Comparison of ENCODE assay signal across 13 cellular contexts in the genomic region with DNA sequence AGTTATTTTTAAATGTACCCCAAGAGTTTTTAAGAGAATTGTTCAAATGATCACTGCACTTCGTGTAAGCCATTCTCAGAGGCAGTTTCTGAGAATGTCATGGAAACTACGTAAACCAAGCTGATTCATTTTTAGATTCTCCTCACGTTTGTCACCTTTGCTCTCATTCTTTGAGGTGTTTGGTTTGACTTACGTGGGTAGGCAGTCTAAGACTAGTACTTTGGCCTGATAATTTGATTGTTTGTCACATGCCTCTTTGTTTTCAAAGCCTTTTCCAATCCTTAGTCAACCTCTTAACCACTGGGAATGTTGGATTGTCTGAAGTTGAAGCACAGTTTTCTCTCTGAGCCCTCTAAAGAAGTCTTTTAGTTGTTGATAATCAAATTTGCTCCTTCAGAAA. TPM values are rescaled to one million over a fixed set of nuclear protein-coding genes. Genes with fewer than 3 reads are reported as not detected.
DNase-seq lines count a peak whose midpoint lies in the region; ATAC-seq, FAIRE-seq and TF ChIP-seq lines count a peak whose summit lies in the region.
"Had no signal": no experiment of that assay in that cellular context is flagged by ENCODE, and none has a peak within 500 bp of the region (broad histone marks: within the 10 kb centered on the region; RNA-seq: fewer than 3 reads in every experiment).

No MANE protein-coding gene starts in this region.

- no peak overlapping the region for H3K4me3 Mint-ChIP-seq in T-helper 17 cell
- H3K4me3 Mint-ChIP-seq: memory B cell had no signal

- TF ChIP-seq CTCF in choroid plexus epithelial cell (conservative IDR thresholded peaks at IDR 0.05; ENCODE audit: low read depth, low read length) (no peak), vagina (IDR thresholded peaks at IDR 0.05) (no peak)

- TF ChIP-seq POLR2A in GM12891 (IDR thresholded peaks at IDR 0.05; ENCODE audit: low read depth, low read length): no peak
- no peak for TF ChIP-seq POLR2A in vagina (IDR thresholded peaks at IDR 0.05)

- H3K9me3 ChIP-seq in vagina (no peaks in the 10 kb centered on the region), T-helper 17 cell (ENCODE audit: control insufficient read depth, low read length, poor library complexity, severe bottlenecking) (no peaks in the 10 kb centered on the region)
- H3K9me3 ChIP-seq: HAP-1, uterus had no signal

- intact Hi-C loops in vagina (cut with DNase I): no loop called here

- H3K27me3 ChIP-seq in vagina: no peaks in the 10 kb centered on the region
- H3K27me3 ChIP-seq: uterus had no signal

- ATAC-seq in GM19455 (IDR thresholded peaks at IDR 0.05; ENCODE audit: unreplicated experiment): peak; percentile 86
- peak; percentile 63 for ATAC-seq in HG03108 (IDR thresholded peaks at IDR 0.05; ENCODE audit: unreplicated experiment)
- ATAC-seq in T-helper 17 cell: no peak
- no peak for ATAC-seq in HG02970 (IDR thresholded peaks at IDR 0.05; ENCODE audit: low FRiP score, unreplicated experiment)

- no peak overlapping the region for H3K27ac ChIP-seq in vagina
- H3K27ac ChIP-seq: epithelial cell of prostate, uterus had no signal

- H3K27ac Mint-ChIP-seq in T-helper 17 cell: no peak overlapping the region

- H3K36me3 ChIP-seq in vagina: no peaks in the 10 kb centered on the region
- H3K36me3 ChIP-seq: HAP-1, uterus had no signal

- peaks cover 23% of the 10 kb centered on the region for H3K4me1 ChIP-seq in vagina
- H3K4me1 ChIP-seq: HAP-1, uterus had no signal

- H3K36me3 Mint-ChIP-seq in T-helper 17 cell (ENCODE audit: low read depth): no peaks in the 10 kb centered on the region

- peaks cover 6% of the 10 kb centered on the region for H3K4me1 Mint-ChIP-seq in T-helper 17 cell

- no peaks in the 10 kb centered on the region for H3K27me3 Mint-ChIP-seq in T-helper 17 cell
- H3K27me3 Mint-ChIP-seq: memory B cell had no signal

- DNase-seq in GM12891 (ENCODE audit: insufficient read length, low spot score): no peak
- DNase-seq in choroid plexus epithelial cell (ENCODE audit: low read depth): peak; percentile 46
- no peak for DNase-seq in vagina (ENCODE audit: extremely low spot score in 2 of 2)
- no peak for DNase-seq in T-helper 17 cell
- DNase-seq in NCI-H748 (lab: John Stamatoyannopoulos, UW; ENCODE audit: unreplicated experiment): no peak
- DNase-seq: NCI-H1694, uterus had no signal

- peak; percentile 50 for FAIRE-seq in GM12891 (lab: Jason Lieb, UNC)

- no peak overlapping the region for H3K4me3 ChIP-seq in choroid plexus epithelial cell (ENCODE audit: low read depth, low read length)
- no peak overlapping the region for H3K4me3 ChIP-seq in vagina
- H3K4me3 ChIP-seq: HAP-1, uterus had no signal

TF ChIP-seq in GM12891, 5 proteins besides CTCF, POLR2A, EP300 and RAD21:
- TF ChIP-seq TAF1 (IDR thresholded peaks at IDR 0.05; ENCODE audit: low read depth, low read length) (no peak), SPI1 (IDR thresholded peaks at IDR 0.05; ENCODE audit: low read depth, low read length) (no peak), POLR2AphosphoS5 (IDR thresholded peaks at IDR 0.05; ENCODE audit: low read depth, low read length) (no peak), POU2F2 (IDR thresholded peaks at IDR 0.05; ENCODE audit: low read depth, low read length) (no peak), PAX5 (IDR thresholded peaks at IDR 0.05; ENCODE audit: insufficient read depth, low read length, severe bottlenecking) (no peak)

RNA-seq across cellular contexts. Expression of gene SEPTIN11, which starts 10.5 kb away (rescaled TPM):
- polyA plus RNA-seq in GM12891 (2012; ENCODE audit: low read depth, missing spikeins): 38.3 TPM
- total RNA-seq in vagina (111 TPM), T-helper 17 cell (10 to 100 TPM; 21.4 to 40.3 TPM)

Comparison
In these comparisons a context has a peak if more than half of its experiments do, and no peak if none do; other contexts are left out.
1. ATAC-seq: peak in GM19455 (single experiment) and HG03108 (single experiment); none in T-helper 17 cell (single experiment) and HG02970 (single experiment).